35 cellular contexts compared by ENCODE assay signal in genomic region chr5:72783354-72783753, GRCh38.
"Had no signal": no experiment of that assay in that cellular context is flagged by ENCODE, and none has a peak within 500 bp of the region (broad histone marks: within the 10 kb centered on the region; RNA-seq: fewer than 3 reads in every experiment).

No MANE protein-coding gene starts in this region.

- H3K27me3 ChIP-seq: MG63 had no signal

- DNase-seq: Karpas-422, Kasumi-1, MG63, MM.1S, MV-4-11, NCI-H1048, NCI-H1092, NCI-H1092 treated with DMSO at 0.1 percent for 48 hours, NCI-H1105, NCI-H1105 treated with DMSO at 0.1 percent for 48 hours, NCI-H1417, NCI-H1417 treated with DMSO at 0.1 percent for 48 hours, NCI-H1436, NCI-H1436 treated with DMSO at 0.1 percent for 48 hours, NCI-H146, NCI-H1694, NCI-H1694 treated with DMSO at 0.1 percent for 48 hours, NCI-H187, NCI-H187 treated with DMSO at 0.1 percent for 48 hours, NCI-H1930, NCI-H2029, NCI-H2029 treated with DMSO at 0.1 percent for 48 hours, NCI-H2081, NCI-H2081 treated with DMSO at 0.1 percent for 48 hours, NCI-H2107, NCI-H2171, NCI-H2171 treated with DMSO at 0.1 percent for 48 hours, NCI-H2227 treated with DMSO at 0.1 percent for 48 hours, NCI-H226, NCI-H345, NCI-H446, NCI-H446 treated with DMSO at 0.1 percent for 48 hours, NCI-H510A, NCI-H510A treated with DMSO at 0.1 percent for 48 hours, NCI-H524 had no signal

- H3K4me3 ChIP-seq: MG63 had no signal

- H3K36me3 ChIP-seq: MG63 had no signal
